Comparison of ENCODE assay signal across 41 cellular contexts in the genomic region with DNA sequence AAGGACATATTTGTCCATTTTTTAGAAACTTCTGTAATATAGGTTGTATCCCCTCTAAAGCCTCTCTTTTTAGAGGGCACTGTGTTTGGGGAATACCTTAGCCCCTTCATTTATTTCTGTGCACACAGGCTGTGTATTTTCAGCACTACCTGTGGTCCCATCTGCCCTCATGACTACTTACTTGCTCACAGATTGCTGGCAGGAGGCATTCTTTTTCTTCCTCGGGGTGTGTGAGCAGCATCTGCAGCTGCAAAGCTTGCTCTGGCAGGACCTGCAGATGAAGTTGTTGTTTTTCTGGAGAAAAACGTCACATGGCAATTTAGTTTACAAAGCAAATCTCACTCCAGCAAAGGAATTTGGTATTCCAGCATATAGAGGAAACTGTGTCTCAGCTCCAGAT. TPM values are rescaled to one million over a fixed set of nuclear protein-coding genes. Genes with fewer than 3 reads are reported as not detected.
"Had no signal": no experiment of that assay in that cellular context is flagged by ENCODE, and none has a peak within 500 bp of the region (broad histone marks: within the 10 kb centered on the region; RNA-seq: fewer than 3 reads in every experiment).

No MANE protein-coding gene starts in this region.

- H3K36me3 ChIP-seq: adrenal gland, cardiac muscle cell, heart right ventricle, lower lobe of right lung, neutrophil, ovary, right lobe of liver, thoracic aorta had no signal

- H3K27ac ChIP-seq: adrenal gland, body of pancreas, cardiac muscle cell, coronary artery, heart right ventricle, ovary, right lobe of liver, thoracic aorta had no signal

- H3K4me1 Mint-ChIP-seq: activated CD4-positive, alpha-beta T cell treated with anti-CD3 and anti-CD28 coated beads, Interleukin-2, amount 10 ng/mL, durations not matched to agents 24 days and 14 days; activated naive CD8-positive, alpha-beta T cell treated with anti-CD3 and anti-CD28 coated beads for 36 hours had no signal

- FAIRE-seq: urothelium cell line had no signal

- H3K27me3 ChIP-seq: adrenal gland, body of pancreas, cardiac muscle cell, neutrophil, ovary, right lobe of liver had no signal

- ATAC-seq: body of pancreas; effector memory CD8-positive, alpha-beta T cell; heart right ventricle; left lobe of liver; lower lobe of right lung; mucosa of descending colon; right lobe of liver; stimulated activated naive CD8-positive, alpha-beta T cell treated with anti-CD3 and anti-CD28 coated beads, Interleukin-15, Interleukin-2, amounts not matched to agents 100 U/mL and 50 U/mL, for 24 hours had no signal

- DNase-seq: activated CD4-positive, alpha-beta memory T cell treated with anti-CD3 and anti-CD28 coated beads for 36 hours; activated CD4-positive, alpha-beta T cell treated with anti-CD3 and anti-CD28 coated beads, Interleukin-2, amount 10 ng/mL, durations not matched to agents 24 days and 14 days; activated CD4-positive, CD25-positive, alpha-beta regulatory T cell treated with anti-CD3 and anti-CD28 coated beads, Interleukin-2, amount 50 U/mL, for 72 hours; activated CD8-positive, alpha-beta memory T cell treated with anti-CD3 and anti-CD28 coated beads, Interleukin-2, amount 50 U/mL, for 4 hours; activated effector memory CD4-positive, alpha-beta T cell treated with anti-CD3 and anti-CD28 coated beads, Interleukin-2, amount 50 U/mL, for 16 hours; activated naive CD4-positive, alpha-beta T cell treated with anti-CD3 and anti-CD28 coated beads for 36 hours; activated naive CD8-positive, alpha-beta T cell treated with anti-CD3 and anti-CD28 coated beads for 36 hours; activated T-cell treated with anti-CD3 and anti-CD28 coated beads, Interleukin-2, amount 50 U/mL, for 1 hour; adrenal gland; aorta; body of pancreas; cerebellar nuclear complex; effector memory CD8-positive, alpha-beta T cell; foreskin fibroblast; heart right ventricle; lower lobe of right lung; mucosa of descending colon; nephron progenitor cell; ovary; right lobe of liver; stimulated activated CD4-positive, alpha-beta T cell treated with anti-CD3 and anti-CD28 coated beads, Interleukin-2, amount 100 ng/mL, for 48 hours; stimulated activated naive CD8-positive, alpha-beta T cell treated with anti-CD3 and anti-CD28 coated beads, Interleukin-15, Interleukin-2, amounts not matched to agents 100 U/mL and 50 U/mL, for 24 hours; trophoblast cell had no signal

- H3K27me3 Mint-ChIP-seq: activated naive CD8-positive, alpha-beta T cell treated with anti-CD3 and anti-CD28 coated beads for 36 hours; progenitor cell of endocrine pancreas had no signal

- H3K27ac Mint-ChIP-seq: activated CD4-positive, alpha-beta memory T cell treated with anti-CD3 and anti-CD28 coated beads for 36 hours; activated CD4-positive, alpha-beta T cell treated with anti-CD3 and anti-CD28 coated beads, Interleukin-2, amount 10 ng/mL, durations not matched to agents 24 days and 14 days; activated naive CD4-positive, alpha-beta T cell treated with anti-CD3 and anti-CD28 coated beads for 36 hours; activated naive CD8-positive, alpha-beta T cell treated with anti-CD3 and anti-CD28 coated beads for 36 hours; activated T-helper 1 cell treated with anti-CD3 and anti-CD28 coated beads, Interleukin-12 subunit alpha, Interleukin-12 subunit beta, Interleukin-2, Interleukin-4 antibody, amounts not matched to agents 30 ng/mL and 10 ng/mL and 1 ng/mL, durations not matched to agents 14 hours and 24 hours and 36 hours; effector memory CD8-positive, alpha-beta T cell; nephron progenitor cell had no signal

- H3K9me3 ChIP-seq: adrenal gland, body of pancreas, heart right ventricle, lower lobe of right lung, mucosa of descending colon, neutrophil, ovary, right lobe of liver, thoracic aorta had no signal

- H3K4me3 Mint-ChIP-seq: activated CD4-positive, alpha-beta memory T cell treated with anti-CD3 and anti-CD28 coated beads for 36 hours; activated CD4-positive, alpha-beta T cell treated with anti-CD3 and anti-CD28 coated beads, Interleukin-2, amount 10 ng/mL, durations not matched to agents 24 days and 14 days; activated naive CD4-positive, alpha-beta T cell treated with anti-CD3 and anti-CD28 coated beads for 36 hours; activated naive CD8-positive, alpha-beta T cell treated with anti-CD3 and anti-CD28 coated beads for 36 hours; activated T-helper 1 cell treated with anti-CD3 and anti-CD28 coated beads, Interleukin-12 subunit alpha, Interleukin-12 subunit beta, Interleukin-2, Interleukin-4 antibody, amounts not matched to agents 30 ng/mL and 10 ng/mL and 1 ng/mL, durations not matched to agents 14 hours and 24 hours and 36 hours; effector memory CD8-positive, alpha-beta T cell; nephron progenitor cell had no signal

- H3K4me1 ChIP-seq: adrenal gland, right lobe of liver had no signal

- H3K9me3 Mint-ChIP-seq: activated CD4-positive, alpha-beta memory T cell treated with anti-CD3 and anti-CD28 coated beads for 36 hours; activated CD4-positive, alpha-beta T cell treated with anti-CD3 and anti-CD28 coated beads, Interleukin-2, amount 10 ng/mL, durations not matched to agents 24 days and 14 days; activated naive CD4-positive, alpha-beta T cell treated with anti-CD3 and anti-CD28 coated beads for 36 hours; activated naive CD8-positive, alpha-beta T cell treated with anti-CD3 and anti-CD28 coated beads for 36 hours; activated T-helper 1 cell treated with anti-CD3 and anti-CD28 coated beads, Interleukin-12 subunit alpha, Interleukin-12 subunit beta, Interleukin-2, Interleukin-4 antibody, amounts not matched to agents 30 ng/mL and 10 ng/mL and 1 ng/mL, durations not matched to agents 14 hours and 24 hours and 36 hours; effector memory CD8-positive, alpha-beta T cell had no signal

- H3K4me3 ChIP-seq: adrenal gland, body of pancreas, cardiac muscle cell, coronary artery, heart right ventricle, lower lobe of right lung, mucosa of descending colon, ovary, right lobe of liver, thoracic aorta had no signal

RNA-seq across cellular contexts. Expression of a gene that starts 24.3 kb away (rescaled TPM):
- total RNA-seq: activated CD4-positive, alpha-beta T cell treated with anti-CD3 and anti-CD28 coated beads, Interleukin-2, amount 10 ng/mL, durations not matched to agents 24 days and 14 days had no signal

RNA-seq across cellular contexts. Expression of a gene that starts 32.8 kb away (rescaled TPM):
- total RNA-seq: activated CD4-positive, alpha-beta memory T cell treated with anti-CD3 and anti-CD28 coated beads for 36 hours; activated CD4-positive, alpha-beta T cell treated with anti-CD3 and anti-CD28 coated beads, Interleukin-2, amount 10 ng/mL, durations not matched to agents 24 days and 14 days; activated CD8-positive, alpha-beta memory T cell treated with anti-CD3 and anti-CD28 coated beads for 36 hours; activated naive CD4-positive, alpha-beta T cell treated with anti-CD3 and anti-CD28 coated beads for 36 hours; activated naive CD8-positive, alpha-beta T cell treated with anti-CD3 and anti-CD28 coated beads for 36 hours; activated T-helper 1 cell treated with anti-CD3 and anti-CD28 coated beads, Interleukin-12 subunit alpha, Interleukin-12 subunit beta, Interleukin-2, Interleukin-4 antibody, amounts not matched to agents 30 ng/mL and 10 ng/mL and 1 ng/mL, durations not matched to agents 14 hours and 24 hours and 36 hours; adrenal gland; aorta; body of pancreas; cardiac muscle cell; fibroblast of lung; heart right ventricle; kidney epithelial cell; left lobe of liver; lower lobe of right lung; mesenteric fat pad; mucosa of descending colon; myocyte; ovary; progenitor cell of endocrine pancreas; renal cortical epithelial cell; right lobe of liver; skeletal muscle tissue; subcutaneous adipose tissue; T-helper 1 cell treated with Interleukin-12 subunit alpha and Interleukin-12 subunit beta and Interleukin-4 antibody, amounts not matched to agents 30 ng/mL and 1 ng/mL, for 36 hours; thoracic aorta had no signal
- polyA plus RNA-seq: adrenal gland, aorta, esophagus, fibroblast of lung, heart right ventricle, ovary had no signal

RNA-seq across cellular contexts. Expression of a gene that starts 55.3 kb away (rescaled TPM):
- total RNA-seq: activated CD4-positive, alpha-beta memory T cell treated with anti-CD3 and anti-CD28 coated beads for 36 hours; activated CD4-positive, alpha-beta T cell treated with anti-CD3 and anti-CD28 coated beads, Interleukin-2, amount 10 ng/mL, durations not matched to agents 24 days and 14 days; activated CD8-positive, alpha-beta memory T cell treated with anti-CD3 and anti-CD28 coated beads for 36 hours; activated naive CD4-positive, alpha-beta T cell treated with anti-CD3 and anti-CD28 coated beads for 36 hours; activated naive CD8-positive, alpha-beta T cell treated with anti-CD3 and anti-CD28 coated beads for 36 hours; activated T-helper 1 cell treated with anti-CD3 and anti-CD28 coated beads, Interleukin-12 subunit alpha, Interleukin-12 subunit beta, Interleukin-2, Interleukin-4 antibody, amounts not matched to agents 30 ng/mL and 10 ng/mL and 1 ng/mL, durations not matched to agents 14 hours and 24 hours and 36 hours; adrenal gland; aorta; body of pancreas; cardiac muscle cell; fibroblast of lung; heart right ventricle; kidney epithelial cell; left lobe of liver; lower lobe of right lung; mesenteric fat pad; mucosa of descending colon; myocyte; ovary; progenitor cell of endocrine pancreas; renal cortical epithelial cell; right lobe of liver; skeletal muscle tissue; subcutaneous adipose tissue; T-helper 1 cell treated with Interleukin-12 subunit alpha and Interleukin-12 subunit beta and Interleukin-4 antibody, amounts not matched to agents 30 ng/mL and 1 ng/mL, for 36 hours; thoracic aorta had no signal
- polyA plus RNA-seq: adrenal gland, aorta, esophagus, fibroblast of lung, heart right ventricle, ovary had no signal
